16 cellular contexts compared by ENCODE assay signal in the genomic region with DNA sequence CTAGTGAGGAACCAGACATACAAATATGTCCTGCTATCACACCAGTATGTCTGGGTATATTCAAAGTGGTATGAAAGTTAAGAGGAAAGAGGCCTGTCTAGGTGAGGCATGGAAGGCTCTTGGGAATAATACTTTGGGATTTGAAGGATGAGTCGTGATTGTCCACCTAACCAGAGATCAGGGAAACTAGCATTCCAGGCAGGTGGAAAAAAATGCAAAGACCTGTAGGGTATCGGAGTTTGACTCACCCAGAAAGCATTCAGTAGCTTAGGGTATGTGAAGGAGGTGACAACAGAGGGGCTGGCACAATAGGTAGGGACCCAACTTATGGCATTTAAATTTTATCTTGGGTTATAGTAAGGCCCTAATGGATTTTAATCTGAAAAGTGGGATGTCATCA. TPM values are rescaled to one million over a fixed set of nuclear protein-coding genes. Genes with fewer than 3 reads are reported as not detected.
DNase-seq lines count a peak whose midpoint lies in the region; ATAC-seq, FAIRE-seq and TF ChIP-seq lines count a peak whose summit lies in the region.
"Had no signal": no experiment of that assay in that cellular context is flagged by ENCODE, and none has a peak within 500 bp of the region (broad histone marks: within the 10 kb centered on the region; RNA-seq: fewer than 3 reads in every experiment).

No MANE protein-coding gene starts in this region.

- POLR2A ChIA-PET in activated CD4-positive, alpha-beta memory T cell treated with anti-CD3 and anti-CD28 coated beads, Interleukin-2, amount 10 ng/mL, durations not matched to agents 7 days and 5 days (lab: Charles Lee) = interaction anchor here (1.4 to 4.7 kb wide), 4 partner anchors 63 to 194 kb away, joined by 4 to 35 read pairs (median 12); a partner anchor contains a TSS
- POLR2A ChIA-PET in activated CD4-positive, alpha-beta memory T cell treated with anti-CD3 and anti-CD28 coated beads for 36 hours (lab: Charles Lee) = no interaction called here
- POLR2A ChIA-PET in PC-9 (lab: Charles Lee; ENCODE audit: unreplicated experiment) = no interaction called here

- intact Hi-C loops in activated CD4-positive, alpha-beta memory T cell treated with anti-CD3 and anti-CD28 coated beads for 36 hours (cut with micrococcal nuclease) = loop anchor here (5.0 to 10.0 kb wide), 3 partner anchors 242 to 618 kb away; a partner anchor contains a TSS
- intact Hi-C loops in PC-9 (cut with micrococcal nuclease; ENCODE audit: unreplicated experiment) = loop anchor here (5.0 kb wide), 1 partner anchor 436 kb away; no protein-coding TSS in a partner anchor
- intact Hi-C loops in pancreas (cut with DNase I) = loop anchor here in 1 of 3 donors (5.0 kb wide), 1 partner anchor 199 kb away; no protein-coding TSS in a partner anchor
- intact Hi-C loops in left colon (cut with DNase I, micrococcal nuclease) = no loop called here

- peaks cover 31% of the 10 kb centered on the region for H3K4me1 ChIP-seq in PC-9 (replicated peaks; ENCODE audit: insufficient read depth)
- H3K4me1 ChIP-seq in endocrine pancreas (ENCODE audit: control insufficient read depth, insufficient read depth, low read length) = peaks cover 14% of the 10 kb centered on the region
- H3K4me1 ChIP-seq in pancreas = peaks cover 20 to 39% (median 22%) of the 10 kb centered on the region in 3 donors

- no peaks in the 10 kb centered on the region; the same call in 1 of the 2 replicates for H3F3A ChIP-seq in PC-9 (ENCODE audit: insufficient read depth, low read depth)

- H4K20me1 ChIP-seq in PC-9 (ENCODE audit: insufficient read depth) = peaks cover 22% of the 10 kb centered on the region; the same call in 1 of the 2 replicates

- DNase-seq in activated CD4-positive, alpha-beta memory T cell treated with anti-CD3 and anti-CD28 coated beads, Interleukin-2, amount 10 ng/mL, durations not matched to agents 7 days and 5 days = no peak
- no peak for DNase-seq in activated CD4-positive, alpha-beta memory T cell treated with anti-CD3 and anti-CD28 coated beads for 36 hours
- DNase-seq in PC-9 (no peak), progenitor cell of endocrine pancreas (ENCODE audit: low spot score, unreplicated experiment) (no peak), pancreas (no peak), GM19240 (ENCODE audit: insufficient read length, low spot score) (no peak), left colon (no peak)
- DNase-seq: amniotic stem cell; DMS53; effector CD8-positive, alpha-beta T cell; MG63; NCI-H2171 treated with DMSO at 0.1 percent for 48 hours had no signal

- 0 out of 2 replicates have a peak, but pooled peaks cover 11% of the 10 kb centered on the region for H3K36me3 ChIP-seq in PC-9 (ENCODE audit: low read depth)
- H3K36me3 ChIP-seq in endocrine pancreas (ENCODE audit: control insufficient read depth, insufficient read depth, low read length) = no peaks in the 10 kb centered on the region
- H3K36me3 ChIP-seq in pancreas = peaks cover 3 to 22% (median 10%) of the 10 kb centered on the region in 3 donors

- CTCF ChIA-PET in activated CD4-positive, alpha-beta memory T cell treated with anti-CD3 and anti-CD28 coated beads, Interleukin-2, amount 10 ng/mL, durations not matched to agents 7 days and 5 days (lab: Charles Lee) = interaction anchor here (0.8 kb wide), 1 partner anchor 238 kb away, joined by 3 read pairs; no protein-coding TSS in a partner anchor
- CTCF ChIA-PET in activated CD4-positive, alpha-beta memory T cell treated with anti-CD3 and anti-CD28 coated beads for 36 hours (lab: Charles Lee) = no interaction called here
- CTCF ChIA-PET in PC-9 (lab: Charles Lee) = no interaction called here

- H2AFZ ChIP-seq in PC-9 = peak overlapping the region; percentile 97; the same call in 1 of the 2 replicates

- 92 to 94% methylated on average over 2 of the region's 2 CpGs for WGBS in pancreas, 2 donors

- peak overlapping the region; percentile 34 for H3K4me3 Mint-ChIP-seq in activated CD4-positive, alpha-beta memory T cell treated with anti-CD3 and anti-CD28 coated beads, Interleukin-2, amount 10 ng/mL, durations not matched to agents 7 days and 5 days
- no peak overlapping the region for H3K4me3 Mint-ChIP-seq in activated CD4-positive, alpha-beta memory T cell treated with anti-CD3 and anti-CD28 coated beads for 36 hours
- H3K4me3 Mint-ChIP-seq in progenitor cell of endocrine pancreas (ENCODE audit: low read depth) = peak overlapping the region; percentile 92

- no peaks in the 10 kb centered on the region for H3K9me3 Mint-ChIP-seq in activated CD4-positive, alpha-beta memory T cell treated with anti-CD3 and anti-CD28 coated beads, Interleukin-2, amount 10 ng/mL, durations not matched to agents 7 days and 5 days
- no peaks in the 10 kb centered on the region for H3K9me3 Mint-ChIP-seq in activated CD4-positive, alpha-beta memory T cell treated with anti-CD3 and anti-CD28 coated beads for 36 hours
- no peaks in the 10 kb centered on the region for H3K9me3 Mint-ChIP-seq in progenitor cell of endocrine pancreas (ENCODE audit: low read depth)

- peak overlapping the region; percentile 97 for H3K4me2 ChIP-seq in PC-9

- H3K9ac ChIP-seq in endocrine pancreas (ENCODE audit: control insufficient read depth, insufficient read depth, low read length) = no peak overlapping the region

- peaks cover 61% of the 10 kb centered on the region for H3K4me1 Mint-ChIP-seq in activated CD4-positive, alpha-beta memory T cell treated with anti-CD3 and anti-CD28 coated beads, Interleukin-2, amount 10 ng/mL, durations not matched to agents 7 days and 5 days
- peaks cover 59% of the 10 kb centered on the region for H3K4me1 Mint-ChIP-seq in activated CD4-positive, alpha-beta memory T cell treated with anti-CD3 and anti-CD28 coated beads for 36 hours (ENCODE audit: low read depth)
- H3K4me1 Mint-ChIP-seq in progenitor cell of endocrine pancreas (ENCODE audit: low read depth) = peaks cover 20% of the 10 kb centered on the region

- TF ChIP-seq CTCF in PC-9 (conservative IDR thresholded peaks at IDR 0.05) = no peak
- TF ChIP-seq CTCF in progenitor cell of endocrine pancreas (IDR thresholded peaks at IDR 0.05; ENCODE audit: unreplicated experiment) = no peak
- TF ChIP-seq CTCF in pancreas (IDR thresholded peaks at IDR 0.05) = no peak

- H3K27ac ChIP-seq in PC-9 (no peak overlapping the region), pancreas (no peak overlapping the region)

- ATAC-seq in pancreas (no peak), left colon (no peak)

- no peak for FAIRE-seq in pancreas (lab: Jason Lieb, UNC)
- FAIRE-seq: urothelium cell line had no signal

- H3K9me3 ChIP-seq in PC-9 (ENCODE audit: insufficient read depth, low read depth) (no peaks in the 10 kb centered on the region), endocrine pancreas (ENCODE audit: control insufficient read depth, low read length) (no peaks in the 10 kb centered on the region), pancreas (no peaks in the 10 kb centered on the region)
- H3K9me3 ChIP-seq: MG63 had no signal

- H3K36me3 Mint-ChIP-seq in activated CD4-positive, alpha-beta memory T cell treated with anti-CD3 and anti-CD28 coated beads, Interleukin-2, amount 10 ng/mL, durations not matched to agents 7 days and 5 days (ENCODE audit: low read depth) = peaks cover 47% of the 10 kb centered on the region
- peaks cover 25% of the 10 kb centered on the region for H3K36me3 Mint-ChIP-seq in activated CD4-positive, alpha-beta memory T cell treated with anti-CD3 and anti-CD28 coated beads for 36 hours
- peaks cover 18% of the 10 kb centered on the region for H3K36me3 Mint-ChIP-seq in progenitor cell of endocrine pancreas (ENCODE audit: insufficient read depth)

- H3K4me3 ChIP-seq in PC-9 (no peak overlapping the region), endocrine pancreas (ENCODE audit: control insufficient read depth, insufficient read depth, low read length) (peak overlapping the region; percentile 72), pancreas (peak overlapping the region in 1 of 4 donors; percentile 72)

- H3K27me3 Mint-ChIP-seq in activated CD4-positive, alpha-beta memory T cell treated with anti-CD3 and anti-CD28 coated beads, Interleukin-2, amount 10 ng/mL, durations not matched to agents 7 days and 5 days = no peaks in the 10 kb centered on the region
- no peaks in the 10 kb centered on the region for H3K27me3 Mint-ChIP-seq in activated CD4-positive, alpha-beta memory T cell treated with anti-CD3 and anti-CD28 coated beads for 36 hours
- H3K27me3 Mint-ChIP-seq in progenitor cell of endocrine pancreas = no peaks in the 10 kb centered on the region

- H3K27ac Mint-ChIP-seq in activated CD4-positive, alpha-beta memory T cell treated with anti-CD3 and anti-CD28 coated beads, Interleukin-2, amount 10 ng/mL, durations not matched to agents 7 days and 5 days = no peak overlapping the region
- H3K27ac Mint-ChIP-seq in activated CD4-positive, alpha-beta memory T cell treated with anti-CD3 and anti-CD28 coated beads for 36 hours = no peak overlapping the region
- peak overlapping the region; percentile 40 for H3K27ac Mint-ChIP-seq in progenitor cell of endocrine pancreas

- no peaks in the 10 kb centered on the region for H3K9me2 ChIP-seq in PC-9 (ENCODE audit: insufficient read depth)

- H3K79me2 ChIP-seq in PC-9 (ENCODE audit: low read depth) = peaks cover 45% of the 10 kb centered on the region

- no TSS peak for BruUV-seq in PC-9 (replicated peaks; lab: Mats Ljungman, UMichigan)

- H3K27me3 ChIP-seq in PC-9 (ENCODE audit: insufficient read depth, low read depth) = no peaks in the 10 kb centered on the region
- no peaks in the 10 kb centered on the region for H3K27me3 ChIP-seq in endocrine pancreas (ENCODE audit: control insufficient read depth, insufficient read depth, low read length)
- H3K27me3 ChIP-seq in pancreas = no peaks in the 10 kb centered on the region
- H3K27me3 ChIP-seq: MG63 had no signal

RNA-seq across cellular contexts. Expression of a gene that starts 0.9 kb away (rescaled TPM):
- total RNA-seq in activated CD4-positive, alpha-beta memory T cell treated with anti-CD3 and anti-CD28 coated beads, Interleukin-2, amount 10 ng/mL, durations not matched to agents 7 days and 5 days = 10 to 100 TPM; 22.0 to 22.4 TPM
- 10 to 100 TPM; 14.1 to 15.0 TPM for total RNA-seq in activated CD4-positive, alpha-beta memory T cell treated with anti-CD3 and anti-CD28 coated beads for 36 hours
- total RNA-seq in PC-9 (2021) (25.2 and 27.0 TPM in 2 replicates), progenitor cell of endocrine pancreas (17.4 and 17.5 TPM in 2 replicates), pancreas (10 to 100 TPM in 1 of 6 donors, 1 to 10 TPM in 5; 6.5 to 12.2 (median 7.0) TPM), left colon (10 to 100 TPM; 16.4 to 19.0 TPM)
- 1 to 10 TPM; 4.3 to 4.6 TPM for polyA plus RNA-seq in pancreas

RNA-seq across cellular contexts. Expression of a gene that starts 1.9 kb away (rescaled TPM):
- total RNA-seq in activated CD4-positive, alpha-beta memory T cell treated with anti-CD3 and anti-CD28 coated beads, Interleukin-2, amount 10 ng/mL, durations not matched to agents 7 days and 5 days = 100 to 1,000 TPM; 133 to 142 TPM
- total RNA-seq in activated CD4-positive, alpha-beta memory T cell treated with anti-CD3 and anti-CD28 coated beads for 36 hours = 100 to 1,000 TPM; 128 to 129 TPM
- total RNA-seq in PC-9 (2021) = 227 and 299 TPM in 2 replicates
- total RNA-seq in progenitor cell of endocrine pancreas = 240 and 255 TPM in 2 replicates
- total RNA-seq in pancreas = 10 to 100 TPM; 71.0 to 86.4 (median 76.8) TPM
- 100 to 1,000 TPM; 160 to 207 TPM for polyA plus RNA-seq in pancreas
- total RNA-seq in left colon = 100 to 1,000 TPM; 164 to 172 TPM

RNA-seq across cellular contexts. Expression of a gene that starts 7.2 kb away (rescaled TPM):
- total RNA-seq in activated CD4-positive, alpha-beta memory T cell treated with anti-CD3 and anti-CD28 coated beads, Interleukin-2, amount 10 ng/mL, durations not matched to agents 7 days and 5 days = 1 to 10 TPM in 1 of 2 experiments, under 1 TPM in 1; 0.98 to 1.2 TPM
- total RNA-seq in activated CD4-positive, alpha-beta memory T cell treated with anti-CD3 and anti-CD28 coated beads for 36 hours = under 1 TPM; 0.75 to 0.86 TPM
- total RNA-seq in PC-9 (2021) (1.3 and 1.4 TPM in 2 replicates), progenitor cell of endocrine pancreas (2.2 and 3.4 TPM in 2 replicates), pancreas (under 1 TPM in 3 of 6 donors, not detected in 3; 0.37 to 0.49 (median 0.41) TPM), left colon (1 to 10 TPM in 1 of 2 donors, under 1 TPM in 1; 0.64 to 1.3 TPM)
- polyA plus RNA-seq in pancreas = under 1 TPM; 0.89 to 0.95 TPM

RNA-seq across cellular contexts. Expression of a gene that starts 31.6 kb away (rescaled TPM):
- not detected for total RNA-seq in activated CD4-positive, alpha-beta memory T cell treated with anti-CD3 and anti-CD28 coated beads, Interleukin-2, amount 10 ng/mL, durations not matched to agents 7 days and 5 days
- total RNA-seq in activated CD4-positive, alpha-beta memory T cell treated with anti-CD3 and anti-CD28 coated beads for 36 hours = not detected
- total RNA-seq in PC-9 (2021) = not detected in 2 replicates
- 23.6 and 25.1 TPM in 2 replicates for total RNA-seq in progenitor cell of endocrine pancreas
- total RNA-seq in pancreas = under 1 TPM in 2 of 6 donors, not detected in 4; 0.09 to 0.21 TPM
- polyA plus RNA-seq in pancreas = under 1 TPM in 1 of 2 donors, not detected in 1; 0.42 TPM
- total RNA-seq in left colon = 1 to 10 TPM in 1 of 2 donors, under 1 TPM in 1; 0.98 to 1.6 TPM
- total RNA-seq: left lobe of liver, omental fat pad had no signal

Comparison
In these comparisons a context has a peak if more than half of its experiments do, and no peak if none do; other contexts are left out.
1. intact Hi-C loops: an anchor here in activated CD4-positive, alpha-beta memory T cell treated with anti-CD3 and anti-CD28 coated beads for 36 hours (5.0 to 10.0 kb wide) and PC-9 (5.0 kb wide); none called in left colon.